23 cellular contexts compared by ENCODE assay signal in genomic region chr5:145130996-145131395, GRCh38.
A peak's percentile ranks its signal among the peaks of the same experiment; 100 is the strongest.
DNase-seq lines count a peak whose midpoint lies in the region; ATAC-seq, FAIRE-seq and TF ChIP-seq lines count a peak whose summit lies in the region.
"Had no signal": no experiment of that assay in that cellular context is flagged by ENCODE, and none has a peak within 500 bp of the region (broad histone marks: within the 10 kb centered on the region; RNA-seq: fewer than 3 reads in every experiment).

No MANE protein-coding gene starts in this region.

- FAIRE-seq in H54 (lab: Jason Lieb, UNC) = peak; percentile 50

- no peak for TF ChIP-seq POLR2A in H54 (IDR thresholded peaks at IDR 0.05; ENCODE audit: low read depth, low read length)

- no peak for TF ChIP-seq CTCF in WI38 (IDR thresholded peaks at IDR 0.05; ENCODE audit: low read depth, low read length)

- ATAC-seq in HG02571 (IDR thresholded peaks at IDR 0.05; ENCODE audit: unreplicated experiment) = no peak
- ATAC-seq: activated T-cell treated with anti-CD3 and anti-CD28 coated beads, Interleukin-2, amount 50 U/mL, for 72 hours; heart right ventricle; sciatic nerve; SK-N-SH treated with all-trans-retinoic acid at 6 μM for 48 hours; stimulated activated naive B cell treated with anti-CD40 and anti-IgM and Interleukin-4, amounts not matched to agents 10 μg/mL and 1 μg/mL and 100 μg/mL, for 72 hours; T-helper 17 cell had no signal

- DNase-seq in AG20443 (ENCODE audit: low spot score) = peak; percentile 11
- no peak for DNase-seq in H54 (ENCODE audit: insufficient read length, low spot score)
- DNase-seq in myocyte (ENCODE audit: low read depth) = peak; percentile 23
- no peak for DNase-seq in islet precursor cell
- no peak for DNase-seq in cerebellar cortex (ENCODE audit: low spot score)
- DNase-seq in anterior cingulate cortex (lab: John Stamatoyannopoulos, UW) = no peak
- DNase-seq: activated CD4-positive, alpha-beta T cell treated with anti-CD3 and anti-CD28 coated beads for 48 hours; activated naive CD4-positive, alpha-beta T cell; activated T-cell treated with anti-CD3 and anti-CD28 coated beads, Interleukin-2, amount 50 U/mL, for 72 hours; brain microvascular endothelial cell; DND-41; effector CD4-positive, alpha-beta T cell; foreskin fibroblast; heart right ventricle; NCI-H1417 treated with DMSO at 0.1 percent for 48 hours; NCI-H2107; NCI-H446 treated with DMSO at 0.1 percent for 48 hours; stimulated activated naive B cell treated with anti-CD40 and anti-IgM and Interleukin-4, amounts not matched to agents 10 μg/mL and 1 μg/mL and 100 μg/mL, for 72 hours; T-helper 17 cell had no signal

- H3K4me3 ChIP-seq in WI38 (ENCODE audit: low read depth, low read length) = peak overlapping the region; percentile 13; the same call in 1 of the 2 replicates
- H3K4me3 ChIP-seq: heart right ventricle had no signal

Comparison
In these comparisons a context has a peak if more than half of its experiments do, and no peak if none do; other contexts are left out.
1. DNase-seq: peak in AG20443 (single experiment) and myocyte (single experiment); none in H54 (single experiment), islet precursor cell (single experiment), cerebellar cortex (single experiment) and anterior cingulate cortex (0 of 58).